8 cellular contexts compared by ENCODE assay signal in the genomic region with DNA sequence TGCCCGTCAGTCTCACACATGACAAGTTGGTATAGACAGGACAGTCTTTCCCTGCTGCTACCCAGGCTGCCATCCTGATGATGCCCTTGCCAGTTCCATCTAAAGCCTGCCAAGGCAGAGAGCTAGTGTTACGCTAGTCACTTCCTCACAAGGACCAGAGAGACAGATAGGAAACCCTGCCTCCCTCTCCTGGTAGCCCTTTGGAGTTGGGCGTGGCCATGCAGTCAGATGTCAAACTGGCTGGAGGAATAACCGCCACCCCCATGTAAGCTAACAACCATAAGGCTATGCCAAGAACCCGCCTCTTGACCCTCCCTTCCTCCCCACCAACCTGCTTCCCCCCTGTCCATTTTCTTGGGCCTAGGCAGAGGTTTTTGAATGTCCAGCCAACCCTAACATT. TPM values are rescaled to one million over a fixed set of nuclear protein-coding genes. Genes with fewer than 3 reads are reported as not detected.
DNase-seq lines count a peak whose midpoint lies in the region; ATAC-seq and TF ChIP-seq lines count a peak whose summit lies in the region.

No MANE protein-coding gene starts in this region.

- H3K9me3 ChIP-seq in left lung (no peaks in the 10 kb centered on the region), vagina (no peaks in the 10 kb centered on the region)

- H3K27me3 ChIP-seq in left lung (no peaks in the 10 kb centered on the region), vagina (no peaks in the 10 kb centered on the region)

- intact Hi-C loops in left lung (cut with DNase I): no loop called here
- intact Hi-C loops in vagina (cut with DNase I): loop anchor here (5.0 kb wide), 1 partner anchor 191 kb away; no protein-coding TSS in a partner anchor

- no peak overlapping the region for H3K27ac Mint-ChIP-seq in activated naive CD4-positive, alpha-beta T cell treated with anti-CD3 and anti-CD28 coated beads, Interleukin-2, amount 50 U/mL, for 24 hours
- no peak overlapping the region for H3K27ac Mint-ChIP-seq in activated naive CD4-positive, alpha-beta T cell treated with anti-CD3 and anti-CD28 coated beads, Interleukin-2, amount 10 ng/mL, durations not matched to agents 7 days and 5 days
- H3K27ac Mint-ChIP-seq in activated naive CD8-positive, alpha-beta T cell treated with anti-CD3 and anti-CD28 coated beads for 36 hours: peak overlapping the region; percentile 8

- peaks cover 8% of the 10 kb centered on the region for H3K36me3 Mint-ChIP-seq in activated naive CD4-positive, alpha-beta T cell treated with anti-CD3 and anti-CD28 coated beads, Interleukin-2, amount 50 U/mL, for 24 hours
- H3K36me3 Mint-ChIP-seq in activated naive CD4-positive, alpha-beta T cell treated with anti-CD3 and anti-CD28 coated beads, Interleukin-2, amount 10 ng/mL, durations not matched to agents 7 days and 5 days: peaks cover 37% of the 10 kb centered on the region
- peaks cover 20% of the 10 kb centered on the region for H3K36me3 Mint-ChIP-seq in activated naive CD8-positive, alpha-beta T cell treated with anti-CD3 and anti-CD28 coated beads for 36 hours

- H3K4me1 ChIP-seq in left lung (peaks cover 33 to 65% of the 10 kb centered on the region in 2 donors), vagina (peaks cover 53% of the 10 kb centered on the region)

- no peak for TF ChIP-seq POLR2A in vagina (IDR thresholded peaks at IDR 0.05)

- peak overlapping the region in 1 of 2 donors; percentile 74 for H3K4me3 ChIP-seq in left lung
- H3K4me3 ChIP-seq in vagina: peak overlapping the region; percentile 69 to 72

- TF ChIP-seq CTCF in left lung (IDR thresholded peaks at IDR 0.05): no peak
- TF ChIP-seq CTCF in vagina (IDR thresholded peaks at IDR 0.05): no peak

- peak overlapping the region; percentile 93 for H3K4me3 Mint-ChIP-seq in activated naive CD4-positive, alpha-beta T cell treated with anti-CD3 and anti-CD28 coated beads, Interleukin-2, amount 50 U/mL, for 24 hours
- no peak overlapping the region for H3K4me3 Mint-ChIP-seq in activated naive CD4-positive, alpha-beta T cell treated with anti-CD3 and anti-CD28 coated beads, Interleukin-2, amount 10 ng/mL, durations not matched to agents 7 days and 5 days
- H3K4me3 Mint-ChIP-seq in activated naive CD8-positive, alpha-beta T cell treated with anti-CD3 and anti-CD28 coated beads for 36 hours: peak overlapping the region; percentile 98

- DNase-seq in activated naive CD4-positive, alpha-beta T cell treated with anti-CD3 and anti-CD28 coated beads, Interleukin-2, amount 10 ng/mL, durations not matched to agents 7 days and 5 days: no peak
- no peak for DNase-seq in activated naive CD8-positive, alpha-beta T cell treated with anti-CD3 and anti-CD28 coated beads for 36 hours
- DNase-seq in left lung: peak in 1 of 2 donors; percentile 57
- DNase-seq in vagina (ENCODE audit: extremely low spot score in 2 of 2): no peak
- DNase-seq in NCI-H2107 treated with DMSO at 0.1 percent for 48 hours (lab: John Stamatoyannopoulos, UW; ENCODE audit: unreplicated experiment): no peak
- no peak for DNase-seq in glomerular visceral epithelial cell (ENCODE audit: extremely low spot score)

- CTCF ChIA-PET in activated naive CD4-positive, alpha-beta T cell treated with anti-CD3 and anti-CD28 coated beads, Interleukin-2, amount 10 ng/mL, durations not matched to agents 7 days and 5 days (lab: Charles Lee): interaction anchor here (1.1 to 2.3 kb wide), 4 partner anchors 9 to 188 kb away, joined by 3 to 12 read pairs (median 4); partner anchors contain the start of gene RASSF1

- H3K4me1 Mint-ChIP-seq in activated naive CD4-positive, alpha-beta T cell treated with anti-CD3 and anti-CD28 coated beads, Interleukin-2, amount 50 U/mL, for 24 hours: peaks cover 47% of the 10 kb centered on the region
- H3K4me1 Mint-ChIP-seq in activated naive CD4-positive, alpha-beta T cell treated with anti-CD3 and anti-CD28 coated beads, Interleukin-2, amount 10 ng/mL, durations not matched to agents 7 days and 5 days: peaks cover 54% of the 10 kb centered on the region
- peaks cover 48% of the 10 kb centered on the region for H3K4me1 Mint-ChIP-seq in activated naive CD8-positive, alpha-beta T cell treated with anti-CD3 and anti-CD28 coated beads for 36 hours

- H3K9me3 Mint-ChIP-seq in activated naive CD4-positive, alpha-beta T cell treated with anti-CD3 and anti-CD28 coated beads, Interleukin-2, amount 50 U/mL, for 24 hours: no peaks in the 10 kb centered on the region
- no peaks in the 10 kb centered on the region for H3K9me3 Mint-ChIP-seq in activated naive CD4-positive, alpha-beta T cell treated with anti-CD3 and anti-CD28 coated beads, Interleukin-2, amount 10 ng/mL, durations not matched to agents 7 days and 5 days
- no peaks in the 10 kb centered on the region for H3K9me3 Mint-ChIP-seq in activated naive CD8-positive, alpha-beta T cell treated with anti-CD3 and anti-CD28 coated beads for 36 hours

- ATAC-seq in left lung: peak; percentile 13
- ATAC-seq in HG03439 (IDR thresholded peaks at IDR 0.05; ENCODE audit: unreplicated experiment): no peak

- no peaks in the 10 kb centered on the region for H3K27me3 Mint-ChIP-seq in activated naive CD4-positive, alpha-beta T cell treated with anti-CD3 and anti-CD28 coated beads, Interleukin-2, amount 50 U/mL, for 24 hours
- no peaks in the 10 kb centered on the region for H3K27me3 Mint-ChIP-seq in activated naive CD4-positive, alpha-beta T cell treated with anti-CD3 and anti-CD28 coated beads, Interleukin-2, amount 10 ng/mL, durations not matched to agents 7 days and 5 days
- H3K27me3 Mint-ChIP-seq in activated naive CD8-positive, alpha-beta T cell treated with anti-CD3 and anti-CD28 coated beads for 36 hours: no peaks in the 10 kb centered on the region

- H3K36me3 ChIP-seq in left lung: peaks cover 4 to 42% of the 10 kb centered on the region in 2 donors
- H3K36me3 ChIP-seq in vagina: peaks cover 0 to 23% of the 10 kb centered on the region in 2 donors

- peak overlapping the region in 1 of 2 donors; percentile 18 for H3K27ac ChIP-seq in left lung
- peak overlapping the region; percentile 78 for H3K27ac ChIP-seq in vagina

RNA-seq across cellular contexts. Expression of gene TMEM115, which starts 2.8 kb away (rescaled TPM):
- 10 to 100 TPM; 19.0 to 20.2 TPM for total RNA-seq in activated naive CD8-positive, alpha-beta T cell treated with anti-CD3 and anti-CD28 coated beads for 36 hours
- total RNA-seq in left lung: 10 to 100 TPM; 37.0 to 39.1 TPM
- total RNA-seq in vagina: 51.1 TPM

RNA-seq across cellular contexts. Expression of gene CYB561D2, which starts 5.9 kb away (rescaled TPM):
- 10 to 100 TPM; 19.4 to 19.5 TPM for total RNA-seq in activated naive CD8-positive, alpha-beta T cell treated with anti-CD3 and anti-CD28 coated beads for 36 hours
- total RNA-seq in left lung: 10 to 100 TPM; 21.3 to 28.3 TPM
- 11.5 TPM for total RNA-seq in vagina

RNA-seq across cellular contexts. Expression of gene NPRL2, which starts 6.0 kb away (rescaled TPM):
- 10 to 100 TPM; 41.1 to 43.8 TPM for total RNA-seq in activated naive CD8-positive, alpha-beta T cell treated with anti-CD3 and anti-CD28 coated beads for 36 hours
- total RNA-seq in left lung (10 to 100 TPM; 16.1 to 18.7 TPM), vagina (17.2 TPM)

RNA-seq across cellular contexts. Expression of gene ZMYND10, which starts 11.0 kb away (rescaled TPM):
- total RNA-seq in activated naive CD8-positive, alpha-beta T cell treated with anti-CD3 and anti-CD28 coated beads for 36 hours: under 1 TPM; 0.39 to 0.74 TPM
- total RNA-seq in left lung: 10 to 100 TPM in 1 of 2 donors, 1 to 10 TPM in 1; 1.6 to 16.3 TPM
- total RNA-seq in vagina: 0.74 TPM

RNA-seq across cellular contexts. Expression of gene RASSF1, which starts 15.9 kb away (rescaled TPM):
- total RNA-seq in activated naive CD8-positive, alpha-beta T cell treated with anti-CD3 and anti-CD28 coated beads for 36 hours: 10 to 100 TPM; 51.7 to 53.7 TPM
- total RNA-seq in left lung (10 to 100 TPM; 29.8 to 40.7 TPM), vagina (69.0 TPM)
